7 cellular contexts compared by ENCODE assay signal in genomic region chr2:246489-247145, GRCh38. TPM values are rescaled to one million over a fixed set of nuclear protein-coding genes. Genes with fewer than 3 reads are reported as not detected.
A peak's percentile ranks its signal among the peaks of the same experiment; 100 is the strongest.
DNase-seq lines count a peak whose midpoint lies in the region; ATAC-seq and TF ChIP-seq lines count a peak whose summit lies in the region.

No MANE protein-coding gene starts in this region.

- H3K9me3 ChIP-seq in DND-41 (ENCODE audit: insufficient read depth, low read length, severe bottlenecking): peaks cover 8% of the 10 kb centered on the region

- POLR2A ChIA-PET in activated B cell treated with CpG ODN at 0.5 μM for 24 hours (lab: Charles Lee): no interaction called here

- CTCF ChIA-PET in activated B cell treated with CpG ODN at 0.5 μM for 24 hours (lab: Charles Lee): interaction anchor here (0.7 to 4.0 kb wide), 10 partner anchors 9 to 416 kb away, joined by 3 to 42 read pairs (median 4); no protein-coding TSS in a partner anchor

- no peak overlapping the region for H3K9ac ChIP-seq in DND-41 (ENCODE audit: low read depth, low read length)

- no peaks in the 10 kb centered on the region for H4K20me1 ChIP-seq in DND-41 (ENCODE audit: insufficient read depth, low read length)

- peak; percentile 59 for DNase-seq in DND-41
- peak; percentile 7 for DNase-seq in NCI-H146 treated with DMSO at 0.1 percent for 48 hours (lab: John Stamatoyannopoulos, UW; ENCODE audit: unreplicated experiment)
- no peak for DNase-seq in activated B cell treated with CpG ODN at 0.5 μM for 24 hours
- peak; percentile 51 for DNase-seq in iPS-NIHi7 (ENCODE audit: extremely low spot score)

- H3K36me3 Mint-ChIP-seq in activated B cell treated with CpG ODN at 0.5 μM for 24 hours (ENCODE audit: low read depth): peaks cover 50% of the 10 kb centered on the region

- peaks cover 23% of the 10 kb centered on the region for H3K36me3 ChIP-seq in DND-41 (ENCODE audit: insufficient read depth, low read length)

- H3K27me3 Mint-ChIP-seq in activated B cell treated with CpG ODN at 0.5 μM for 24 hours: no peaks in the 10 kb centered on the region

- ATAC-seq in DND-41 (ENCODE audit: insufficient read depth, low read depth) (peak; percentile 84), GM19397 (IDR thresholded peaks at IDR 0.05; ENCODE audit: unreplicated experiment) (peak; percentile 58), activated B cell treated with CpG ODN at 0.5 μM for 24 hours (ENCODE audit: low read depth) (peak; percentile 50), GM21515 (IDR thresholded peaks at IDR 0.05; ENCODE audit: unreplicated experiment) (no peak)

- peaks cover 5% of the 10 kb centered on the region for H3K4me1 Mint-ChIP-seq in activated B cell treated with CpG ODN at 0.5 μM for 24 hours

- no peak overlapping the region for H3K4me2 ChIP-seq in DND-41 (ENCODE audit: insufficient read depth, low read length)

- intact Hi-C loops in activated B cell treated with CpG ODN at 0.5 μM for 24 hours (cut with micrococcal nuclease): loop anchor here (1.0 to 10.0 kb wide), 6 partner anchors 18 to 1571 kb away; partner anchors contain the start of genes ACP1 and SH3YL1

- no peak overlapping the region for H3K4me3 ChIP-seq in DND-41 (ENCODE audit: low read depth in 1 of 2, low read length in 2 of 2)

- peak; percentile 69 for TF ChIP-seq CTCF in DND-41 (IDR thresholded peaks at IDR 0.05; ENCODE audit: borderline replicate concordance, extremely low read depth, low read length, poor library complexity, severe bottlenecking)
- TF ChIP-seq CTCF in activated B cell treated with CpG ODN at 0.5 μM for 24 hours (IDR thresholded peaks at IDR 0.05): no peak

- peaks cover 3% of the 10 kb centered on the region for H3K9me3 Mint-ChIP-seq in activated B cell treated with CpG ODN at 0.5 μM for 24 hours

- H3K27ac ChIP-seq in DND-41 (ENCODE audit: low read length): no peak overlapping the region
- H3K27ac ChIP-seq in temporal lobe (ENCODE audit: low read depth, low read length): peak overlapping the region; percentile 4

- no peak overlapping the region for H3K27ac Mint-ChIP-seq in activated B cell treated with CpG ODN at 0.5 μM for 24 hours

- no peaks in the 10 kb centered on the region for H3K27me3 ChIP-seq in DND-41 (ENCODE audit: insufficient read depth, low read length, poor library complexity)

- no peak overlapping the region for H2AFZ ChIP-seq in DND-41 (ENCODE audit: low read depth, low read length)

- no peaks in the 10 kb centered on the region for H3K79me2 ChIP-seq in DND-41 (ENCODE audit: insufficient read depth, low read length)

- H3K4me3 Mint-ChIP-seq in activated B cell treated with CpG ODN at 0.5 μM for 24 hours: no peak overlapping the region

- H3K4me1 ChIP-seq in DND-41 (ENCODE audit: insufficient read depth, low read length): no peaks in the 10 kb centered on the region

RNA-seq across cellular contexts. Expression of gene SH3YL1, which starts 17.2 kb away (rescaled TPM):
- total RNA-seq in activated B cell treated with CpG ODN at 0.5 μM for 24 hours (24.4 and 33.3 TPM in 2 replicates), temporal lobe (59.5 TPM)

RNA-seq across cellular contexts. Expression of gene ACP1, which starts 18.1 kb away (rescaled TPM):
- total RNA-seq in activated B cell treated with CpG ODN at 0.5 μM for 24 hours (80.1 and 81.8 TPM in 2 replicates), temporal lobe (76.2 TPM)

RNA-seq across cellular contexts. Expression of gene ALKAL2, which starts 41.3 kb away (rescaled TPM):
- total RNA-seq in activated B cell treated with CpG ODN at 0.5 μM for 24 hours (not detected in 2 replicates), temporal lobe (not detected)
